In the genomic region with DNA sequence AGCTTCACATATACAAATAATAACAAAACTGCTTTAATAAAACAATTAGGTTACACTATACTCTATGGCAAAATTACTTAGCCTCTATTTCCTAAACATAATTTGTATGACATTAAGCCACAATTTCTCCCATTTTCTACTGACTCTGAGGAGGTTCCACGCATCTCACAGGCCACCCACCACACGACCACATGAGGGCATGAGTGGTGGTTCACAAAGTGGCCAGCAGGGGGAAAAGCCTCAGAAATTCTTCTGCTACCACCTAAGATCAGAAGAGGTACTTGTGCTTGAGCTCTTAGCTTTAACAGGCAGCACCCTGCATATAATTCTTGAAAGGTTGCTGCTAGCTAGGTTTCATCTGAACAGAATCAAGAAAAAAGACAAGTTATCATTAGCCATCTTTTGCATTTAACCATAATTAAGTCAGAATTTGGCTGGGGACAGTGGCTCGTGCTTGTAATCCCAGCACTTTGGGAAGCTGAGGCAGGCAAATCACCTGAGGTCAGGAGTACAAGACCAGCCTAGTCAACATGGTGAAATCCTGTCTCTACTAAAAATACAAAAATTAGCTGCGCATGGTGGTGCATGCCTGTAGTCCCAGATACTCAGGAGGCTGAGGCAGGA, we compare ENCODE assay signal across 8 cellular contexts. TPM values are rescaled to one million over a fixed set of nuclear protein-coding genes. Genes with fewer than 3 reads are reported as not detected.
DNase-seq lines count a peak whose midpoint lies in the region; ATAC-seq, FAIRE-seq and TF ChIP-seq lines count a peak whose summit lies in the region.

No MANE protein-coding gene starts in this region.

- H4K20me1 ChIP-seq in HepG2 (ENCODE audit: insufficient read depth, low read length), result no peaks in the 10 kb centered on the region

- TF ChIP-seq EP300 in HepG2 (IDR thresholded peaks at IDR 0.05; ENCODE audit: low read depth in 2 of 2, low read length in 2 of 2) (no peak), HepG2 (CRISPR knock-in tag; IDR thresholded peaks at IDR 0.05; ENCODE audit: borderline replicate concordance) (no peak)

- ATAC-seq in HG02588 (IDR thresholded peaks at IDR 0.05; ENCODE audit: unreplicated experiment) (peak; percentile 88), HepG2 (peak; percentile 94)

- TF ChIP-seq POLR2A in HepG2 (IDR thresholded peaks at IDR 0.05; ENCODE audit: insufficient read depth in 1 of 2, low read depth in 2 of 2, low read length in 2 of 2), result no peak

- no peaks in the 10 kb centered on the region for H3K27me3 ChIP-seq in brain microvascular endothelial cell (replicated peaks)
- H3K27me3 ChIP-seq in HepG2 (ENCODE audit: control insufficient read depth in 1 of 2, insufficient read depth in 2 of 2, low read length in 2 of 2), result no peaks in the 10 kb centered on the region

- 68% methylated on average over 4 of the region's 4 CpGs for WGBS in HepG2 (ENCODE audit: low lambda C conversion rate)

- H3K79me2 ChIP-seq in HepG2 (ENCODE audit: insufficient read depth, low read length), result no peaks in the 10 kb centered on the region

- H3K36me3 ChIP-seq in brain microvascular endothelial cell (replicated peaks), result no peaks in the 10 kb centered on the region
- H3K36me3 ChIP-seq in HepG2 (replicated peaks in 1 of 2; ENCODE audit: control insufficient read depth in 1 of 2, insufficient read depth in 2 of 2, low read length in 2 of 2), result no peaks in the 10 kb centered on the region

- peak; percentile 18 for FAIRE-seq in HepG2 (lab: Jason Lieb, UNC)

- in situ Hi-C loops in brain microvascular endothelial cell (cut with HindIII; ENCODE audit: low pct_ligation_motif_present, low sequenced_read_pairs) (no loop called here), HepG2 (cut with HindIII; ENCODE audit: extremely low pct_ligation_motif_present, low pct_unique_long_range_greater_than_20kb) (loop anchor here (10.0 kb wide), 1 partner anchor 57 kb away; a partner anchor contains a TSS)

- TF ChIP-seq CTCF in brain microvascular endothelial cell (IDR thresholded peaks at IDR 0.05; ENCODE audit: low read depth, low read length, missing control alignments), result peak; percentile 95
- TF ChIP-seq CTCF in HepG2 (CRISPR knock-in tag; IDR thresholded peaks at IDR 0.05), result peak; percentile 67

- H3K4me3 ChIP-seq in brain microvascular endothelial cell (ENCODE audit: low read depth, low read length), result no peak overlapping the region
- no peak overlapping the region for H3K4me3 ChIP-seq in HepG2 (replicated peaks in 1 of 3; ENCODE audit: insufficient read depth in 1 of 3, low read depth in 2 of 3, low read length in 3 of 3)

- no peaks in the 10 kb centered on the region for H3K9me3 ChIP-seq in HepG2 (ENCODE audit: low read length)

- H3K4me2 ChIP-seq in HepG2 (ENCODE audit: low read depth, low read length), result no peak overlapping the region

- no peak overlapping the region for H2AFZ ChIP-seq in HepG2 (ENCODE audit: low read length)

- DNase-seq in NCI-H510A treated with DMSO at 0.1 percent for 48 hours (lab: John Stamatoyannopoulos, UW), result peak; percentile 18
- no peak for DNase-seq in NCI-H510A (lab: John Stamatoyannopoulos, UW)
- DNase-seq in MV-4-11 (lab: John Stamatoyannopoulos, UW), result peak; percentile 69
- peak; percentile 63 for DNase-seq in UCSD-AML1 (lab: John Stamatoyannopoulos, UW; ENCODE audit: unreplicated experiment)
- peak; percentile 66 for DNase-seq in brain microvascular endothelial cell
- peak; percentile 49 for DNase-seq in HepG2 (ENCODE audit: low spot score)
- DNase-seq in stimulated activated CD8-positive, alpha-beta memory T cell treated with anti-CD3 and anti-CD28 coated beads, Interleukin-12 subunit alpha, Interleukin-12 subunit beta, amount 100 ng/mL, for 24 hours (ENCODE audit: extremely low read depth), result peak; percentile 31

- intact Hi-C loops in HepG2 (cut with micrococcal nuclease; ENCODE audit: unreplicated experiment), result loop anchor here (1.0 to 5.0 kb wide), 2 partner anchors 107 to 219 kb away; no protein-coding TSS in a partner anchor

- CTCF ChIA-PET in HepG2 (lab: Yijun Ruan, JAX; ENCODE audit: low intra/inter-chr PET ratio, low total read pairs), result interaction anchor here (0.7 to 1.3 kb wide), 3 partner anchors 8 to 220 kb away, joined by 3 to 8 read pairs (median 3); no protein-coding TSS in a partner anchor

- BruUV-seq in HepG2 (replicated peaks; lab: Mats Ljungman, UMichigan), result no TSS peak

- H3K9ac ChIP-seq in HepG2 (ENCODE audit: insufficient read depth, low read depth, low read length), result no peak overlapping the region

- no peak overlapping the region for H3K27ac ChIP-seq in brain microvascular endothelial cell
- no peak overlapping the region for H3K27ac ChIP-seq in HepG2 (ENCODE audit: extremely low read length, insufficient read depth, low read length)

- POLR2A ChIA-PET in HepG2 (lab: Yijun Ruan, JAX), result interaction anchor here (2.4 kb wide), 1 partner anchor 9 kb away, joined by 13 read pairs; no protein-coding TSS in a partner anchor

- peaks cover 8% of the 10 kb centered on the region for H3K4me1 ChIP-seq in HepG2 (ENCODE audit: insufficient read depth, low read length)

- 0 out of 2 replicates have a peak, but pooled peaks have one; percentile 18 for TF ChIP-seq RAD21 in HepG2 (CRISPR knock-in tag; IDR thresholded peaks at IDR 0.05)

RNA-seq across cellular contexts. Expression of a gene that starts 7.7 kb away (rescaled TPM):
- 0.90 and 1.7 TPM in 2 replicates for total RNA-seq in HepG2 (2016; rRNA removed; fragmentation: Illumina TruSeq; extraction: Trizol)
- 0.81 and 0.88 TPM in 2 replicates for total RNA-seq in HepG2 (2016; cell fraction: cytosol; rRNA removed; fragmentation: Illumina TruSeq; extraction: Trizol; ENCODE audit: low read depth)
- 1.2 and 1.6 TPM in 2 replicates for total RNA-seq in HepG2 (2016; cell fraction: insoluble cytoplasmic fraction; rRNA removed; fragmentation: Illumina TruSeq; extraction: Trizol)
- total RNA-seq in HepG2 (2016; cell fraction: membrane; rRNA removed; fragmentation: Illumina TruSeq; extraction: Trizol), result 1.00 and 1.0 TPM in 2 replicates
- 2.7 and 3.1 TPM in 2 replicates for total RNA-seq in HepG2 (2016; cell fraction: nucleus; rRNA removed; fragmentation: Illumina TruSeq; extraction: Trizol)
- 3.5 and 4.5 TPM in 2 replicates for polyA plus RNA-seq in HepG2 (2011; rRNA removed)
- 2.2 and 2.3 TPM in 2 replicates for polyA plus RNA-seq in HepG2 (2011; cell fraction: cytosol; rRNA removed)
- polyA plus RNA-seq in HepG2 (2011; cell fraction: nucleus; rRNA removed), result 8.0 and 10.5 TPM in 2 replicates
- polyA plus RNA-seq in HepG2 (2012), result 1.6 and 2.2 TPM in 2 replicates
- polyA plus RNA-seq in HepG2 (2016; cell fraction: cytosol; fragmentation: Illumina TruSeq; extraction: Trizol; ENCODE audit: low read depth), result 0.48 and 0.66 TPM in 2 replicates
- 1.7 TPM in 2 replicates for polyA plus RNA-seq in HepG2 (2016; cell fraction: insoluble cytoplasmic fraction; fragmentation: Illumina TruSeq; extraction: Trizol; ENCODE audit: low read depth)
- polyA plus RNA-seq in HepG2 (2016; cell fraction: membrane; fragmentation: Illumina TruSeq; extraction: Trizol; ENCODE audit: low read depth), result 1.1 and 1.2 TPM in 2 replicates
- polyA plus RNA-seq in HepG2 (2016; cell fraction: nucleus; fragmentation: Illumina TruSeq; extraction: Trizol; ENCODE audit: insufficient read depth, low read depth), result 5.5 and 6.2 TPM in 2 replicates
- 3.6 and 4.9 TPM in 2 replicates for polyA minus RNA-seq in HepG2 (2011; rRNA and poly(A)+ RNA removed; ENCODE audit: low replicate concordance)
- 0.79 and 1.2 TPM in 2 replicates for polyA minus RNA-seq in HepG2 (2011; cell fraction: cytosol; rRNA and poly(A)+ RNA removed)
- 5.9 and 9.4 TPM in 2 replicates for polyA minus RNA-seq in HepG2 (2011; cell fraction: nucleus; rRNA and poly(A)+ RNA removed)

RNA-seq across cellular contexts. Expression of a gene that starts 10.9 kb away (rescaled TPM):
- 38.6 and 48.5 TPM in 2 replicates for total RNA-seq in HepG2 (2016; rRNA removed; fragmentation: Illumina TruSeq; extraction: Trizol)
- 4.6 and 4.8 TPM in 2 replicates for total RNA-seq in HepG2 (2016; cell fraction: cytosol; rRNA removed; fragmentation: Illumina TruSeq; extraction: Trizol; ENCODE audit: low read depth)
- 38.4 and 45.8 TPM in 2 replicates for total RNA-seq in HepG2 (2016; cell fraction: insoluble cytoplasmic fraction; rRNA removed; fragmentation: Illumina TruSeq; extraction: Trizol)
- 26.4 and 28.6 TPM in 2 replicates for total RNA-seq in HepG2 (2016; cell fraction: membrane; rRNA removed; fragmentation: Illumina TruSeq; extraction: Trizol)
- total RNA-seq in HepG2 (2016; cell fraction: nucleus; rRNA removed; fragmentation: Illumina TruSeq; extraction: Trizol), result 39.6 and 42.4 TPM in 2 replicates
- 10.9 and 13.5 TPM in 2 replicates for polyA plus RNA-seq in HepG2 (2011; rRNA removed)
- 6.3 and 10.1 TPM in 2 replicates for polyA plus RNA-seq in HepG2 (2011; cell fraction: cytosol; rRNA removed)
- polyA plus RNA-seq in HepG2 (2011; cell fraction: nucleus; rRNA removed), result 9.4 and 11.5 TPM in 2 replicates
- 14.2 and 16.4 TPM in 2 replicates for polyA plus RNA-seq in HepG2 (2012)
- 2.6 and 2.8 TPM in 2 replicates for polyA plus RNA-seq in HepG2 (2016; cell fraction: cytosol; fragmentation: Illumina TruSeq; extraction: Trizol; ENCODE audit: low read depth)
- polyA plus RNA-seq in HepG2 (2016; cell fraction: insoluble cytoplasmic fraction; fragmentation: Illumina TruSeq; extraction: Trizol; ENCODE audit: low read depth), result 39.1 and 39.4 TPM in 2 replicates
- 12.9 and 14.8 TPM in 2 replicates for polyA plus RNA-seq in HepG2 (2016; cell fraction: membrane; fragmentation: Illumina TruSeq; extraction: Trizol; ENCODE audit: low read depth)
- polyA plus RNA-seq in HepG2 (2016; cell fraction: nucleus; fragmentation: Illumina TruSeq; extraction: Trizol; ENCODE audit: insufficient read depth, low read depth), result 42.3 and 45.0 TPM in 2 replicates
- polyA minus RNA-seq in HepG2 (2011; rRNA and poly(A)+ RNA removed; ENCODE audit: low replicate concordance), result 11.3 and 31.2 TPM in 2 replicates
- 12.8 and 13.7 TPM in 2 replicates for polyA minus RNA-seq in HepG2 (2011; cell fraction: cytosol; rRNA and poly(A)+ RNA removed)
- 38.5 and 43.5 TPM in 2 replicates for polyA minus RNA-seq in HepG2 (2011; cell fraction: nucleus; rRNA and poly(A)+ RNA removed)

RNA-seq across cellular contexts. Expression of a gene that starts 54.5 kb away (rescaled TPM):
- 1.5 and 2.3 TPM in 2 replicates for total RNA-seq in HepG2 (2016; rRNA removed; fragmentation: Illumina TruSeq; extraction: Trizol)
- total RNA-seq in HepG2 (2016; cell fraction: cytosol; rRNA removed; fragmentation: Illumina TruSeq; extraction: Trizol; ENCODE audit: low read depth), result not detected in 2 replicates
- total RNA-seq in HepG2 (2016; cell fraction: insoluble cytoplasmic fraction; rRNA removed; fragmentation: Illumina TruSeq; extraction: Trizol), result 1.2 and 3.0 TPM in 2 replicates
- 0.59 and 0.71 TPM in 2 replicates for total RNA-seq in HepG2 (2016; cell fraction: membrane; rRNA removed; fragmentation: Illumina TruSeq; extraction: Trizol)
- 9.6 and 10.8 TPM in 2 replicates for total RNA-seq in HepG2 (2016; cell fraction: nucleus; rRNA removed; fragmentation: Illumina TruSeq; extraction: Trizol)
- polyA plus RNA-seq in HepG2 (2011; rRNA removed), result 0.47 and 0.51 TPM in 2 replicates
- 0.07 and 0.14 TPM in 2 replicates for polyA plus RNA-seq in HepG2 (2011; cell fraction: cytosol; rRNA removed)
- polyA plus RNA-seq in HepG2 (2011; cell fraction: nucleus; rRNA removed), result 2.1 and 2.4 TPM in 2 replicates
- 0.43 and 0.69 TPM in 2 replicates for polyA plus RNA-seq in HepG2 (2012)
- polyA plus RNA-seq in HepG2 (2016; cell fraction: cytosol; fragmentation: Illumina TruSeq; extraction: Trizol; ENCODE audit: low read depth), result 0.10 and 0.24 TPM in 2 replicates
- polyA plus RNA-seq in HepG2 (2016; cell fraction: insoluble cytoplasmic fraction; fragmentation: Illumina TruSeq; extraction: Trizol; ENCODE audit: low read depth), result 0.83 and 1.1 TPM in 2 replicates
- polyA plus RNA-seq in HepG2 (2016; cell fraction: membrane; fragmentation: Illumina TruSeq; extraction: Trizol; ENCODE audit: low read depth), result 0.34 and 0.45 TPM in 2 replicates
- polyA plus RNA-seq in HepG2 (2016; cell fraction: nucleus; fragmentation: Illumina TruSeq; extraction: Trizol; ENCODE audit: insufficient read depth, low read depth), result 4.5 and 5.7 TPM in 2 replicates
- polyA minus RNA-seq in HepG2 (2011; rRNA and poly(A)+ RNA removed; ENCODE audit: low replicate concordance), result 3.9 and 7.2 TPM in 2 replicates
- not detected in 2 replicates for polyA minus RNA-seq in HepG2 (2011; cell fraction: cytosol; rRNA and poly(A)+ RNA removed)
- polyA minus RNA-seq in HepG2 (2011; cell fraction: nucleus; rRNA and poly(A)+ RNA removed), result 26.9 and 30.3 TPM in 2 replicates
